8 cellular contexts compared by ENCODE assay signal in genomic region chr11:60748225-60748624, GRCh38. TPM values are rescaled to one million over a fixed set of nuclear protein-coding genes. Genes with fewer than 3 reads are reported as not detected.
"Had no signal": no experiment of that assay in that cellular context is flagged by ENCODE, and none has a peak within 500 bp of the region (broad histone marks: within the 10 kb centered on the region; RNA-seq: fewer than 3 reads in every experiment).

No MANE protein-coding gene starts in this region.

- H2AFZ ChIP-seq: GM23338 had no signal

- DNase-seq: HCEC 1CT, KBM-7 had no signal

- H3K27ac ChIP-seq: HL-60, KMS-11 had no signal

- ATAC-seq: HepG2 had no signal

- H3K4me3 ChIP-seq: GM23338 had no signal

- H3K4me2 ChIP-seq: GM23338, KMS-11 had no signal

- H3K9ac ChIP-seq: KMS-11 had no signal

RNA-seq across cellular contexts. Expression of gene MS4A15, which starts 8.4 kb away (rescaled TPM):
- total RNA-seq: GM23338, HepG2, HT1080 had no signal

RNA-seq across cellular contexts. Expression of gene MS4A18, which starts 23.7 kb away (rescaled TPM):
- total RNA-seq: GM23338, H1, HepG2, HT1080 had no signal

RNA-seq across cellular contexts. Expression of gene MS4A10, which starts 36.9 kb away (rescaled TPM):
- total RNA-seq: GM23338, H1, HepG2, HT1080 had no signal

RNA-seq across cellular contexts. Expression of gene MS4A8, which starts 48.8 kb away (rescaled TPM):
- total RNA-seq: GM23338, H1, HepG2, HT1080 had no signal
